In the genomic region with DNA sequence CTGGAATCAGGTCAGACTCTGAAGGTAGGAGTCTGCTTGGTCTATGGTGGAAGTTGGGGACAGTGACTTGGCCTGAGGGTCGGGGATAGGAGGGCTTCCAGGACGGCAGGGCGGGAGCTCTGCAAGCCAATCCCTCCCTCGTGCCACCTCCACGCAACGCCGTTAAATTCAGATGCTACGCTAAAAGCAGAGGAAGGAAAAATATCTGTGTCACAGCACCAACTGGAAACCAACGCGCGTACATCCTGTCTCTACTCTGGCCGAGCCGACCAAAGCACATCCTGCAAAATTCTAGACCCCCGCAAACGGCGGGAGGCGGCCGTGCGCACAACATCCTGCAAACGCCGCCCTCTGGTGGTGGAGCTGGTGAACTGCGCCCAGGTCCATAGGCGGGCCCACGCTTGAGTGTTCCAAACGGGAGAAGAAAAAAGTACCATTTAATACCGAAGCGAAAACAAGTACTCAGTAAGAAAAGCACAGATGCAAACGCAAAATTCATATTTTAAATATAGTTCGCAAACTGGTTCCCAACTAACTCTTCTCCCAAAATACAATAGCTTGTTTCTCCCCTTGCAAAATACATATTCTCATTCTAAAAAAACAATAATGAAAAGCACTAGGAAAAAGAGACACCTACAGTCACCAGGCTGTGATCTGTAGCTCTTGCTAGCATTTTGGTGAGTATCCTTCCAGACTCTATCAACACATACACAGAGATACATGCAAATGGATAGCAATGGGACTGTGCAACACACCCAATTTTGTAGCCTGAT, we compare ENCODE assay signal across 8 cellular contexts. TPM values are rescaled to one million over a fixed set of nuclear protein-coding genes. Genes with fewer than 3 reads are reported as not detected.
DNase-seq lines count a peak whose midpoint lies in the region; ATAC-seq, FAIRE-seq and TF ChIP-seq lines count a peak whose summit lies in the region.

No MANE protein-coding gene starts in this region.

- no peaks in the 10 kb centered on the region for H3K9me3 ChIP-seq in keratinocyte (ENCODE audit: control insufficient read depth, low read depth, low read length)

- peak; percentile 53 for DNase-seq in DMS153 treated with DMSO at 0.1 percent for 48 hours (lab: John Stamatoyannopoulos, UW; ENCODE audit: unreplicated experiment)
- DNase-seq in DMS153 (lab: John Stamatoyannopoulos, UW) = no peak
- peak; percentile 57 for DNase-seq in NCI-H146 (lab: John Stamatoyannopoulos, UW)
- DNase-seq in activated B cell treated with CpG ODN at 0.5 μM for 24 hours = peak; percentile 49
- DNase-seq in cardiac fibroblast (ENCODE audit: low read depth in 2 of 2) = peak; percentile 74 to 79
- DNase-seq in keratinocyte (ENCODE audit: low read depth, low spot score) = no peak
- DNase-seq in stimulated activated CD4-positive, alpha-beta T cell treated with anti-CD3 and anti-CD28 coated beads, Interleukin-15, amount 100 ng/mL, for 48 hours (ENCODE audit: low read depth in 2 of 2) = peak; percentile 41 to 58

- TF ChIP-seq CTCF in activated B cell treated with CpG ODN at 0.5 μM for 24 hours (IDR thresholded peaks at IDR 0.05) (peak; percentile 96), cardiac fibroblast (IDR thresholded peaks at IDR 0.05; ENCODE audit: low read depth, low read length) (peak; percentile 98), keratinocyte (optimal IDR thresholded peaks at IDR 0.05 in 1 of 3, IDR thresholded peaks at IDR 0.05 in 1 of 3, conservative IDR thresholded peaks at IDR 0.05 in 1 of 3; ENCODE audit: extremely low read depth in 1 of 3, insufficient read depth in 2 of 3, low read length in 3 of 3) (peak; percentile 88 to 96 (median 95))

- peak overlapping the region; percentile 52 for H2AFZ ChIP-seq in keratinocyte (ENCODE audit: control insufficient read depth, low read length)

- no peaks in the 10 kb centered on the region for H3K9me3 Mint-ChIP-seq in activated B cell treated with CpG ODN at 0.5 μM for 24 hours

- peaks cover 12% of the 10 kb centered on the region for H3K4me1 Mint-ChIP-seq in activated B cell treated with CpG ODN at 0.5 μM for 24 hours

- POLR2A ChIA-PET in activated B cell treated with CpG ODN at 0.5 μM for 24 hours (lab: Charles Lee) = no interaction called here

- H3K27ac ChIP-seq in keratinocyte (ENCODE audit: control insufficient read depth, insufficient read depth, low read length) = no peak overlapping the region

- H3K9ac ChIP-seq in keratinocyte (ENCODE audit: control insufficient read depth, extremely low read depth, insufficient read depth, low read length) = no peak overlapping the region

- H4K20me1 ChIP-seq in keratinocyte (ENCODE audit: control insufficient read depth, extremely low read depth, insufficient read depth, low read length) = no peaks in the 10 kb centered on the region

- no peaks in the 10 kb centered on the region for H3K4me1 ChIP-seq in keratinocyte (ENCODE audit: control insufficient read depth, extremely low read depth, insufficient read depth, low read length)

- no peaks in the 10 kb centered on the region for H3K79me2 ChIP-seq in keratinocyte (ENCODE audit: control insufficient read depth, insufficient read depth, low read length)

- peak overlapping the region; percentile 46 for H3K4me3 Mint-ChIP-seq in activated B cell treated with CpG ODN at 0.5 μM for 24 hours

- H3K27me3 Mint-ChIP-seq in activated B cell treated with CpG ODN at 0.5 μM for 24 hours = peaks cover 20% of the 10 kb centered on the region

- H3K4me2 ChIP-seq in keratinocyte (ENCODE audit: control insufficient read depth, extremely low read depth, insufficient read depth, low read depth, low read length) = peak overlapping the region; percentile 81

- H3K27ac Mint-ChIP-seq in activated B cell treated with CpG ODN at 0.5 μM for 24 hours = no peak overlapping the region

- no peaks in the 10 kb centered on the region for H3K36me3 ChIP-seq in keratinocyte (ENCODE audit: control insufficient read depth in 2 of 2, extremely low read depth in 1 of 2, insufficient read depth in 2 of 2, low read length in 2 of 2)

- CTCF ChIA-PET in activated B cell treated with CpG ODN at 0.5 μM for 24 hours (lab: Charles Lee) = interaction anchor here (0.6 to 3.1 kb wide), 13 partner anchors 9 to 387 kb away, joined by 3 to 23 read pairs (median 4); partner anchors contain the start of gene ENO4

- intact Hi-C loops in activated B cell treated with CpG ODN at 0.5 μM for 24 hours (cut with micrococcal nuclease) = loop anchor here (2.0 kb wide), 1 partner anchor 105 kb away; no protein-coding TSS in a partner anchor

- FAIRE-seq in keratinocyte (lab: Jason Lieb, UNC) = no peak

- H3K36me3 Mint-ChIP-seq in activated B cell treated with CpG ODN at 0.5 μM for 24 hours (ENCODE audit: low read depth) = no peaks in the 10 kb centered on the region

- H3K27me3 ChIP-seq in keratinocyte (ENCODE audit: control insufficient read depth, extremely low read depth, insufficient read depth, low read length) = peaks cover 3% of the 10 kb centered on the region

- dilution Hi-C loops in keratinocyte (cut with MboI; ENCODE audit: extremely low pct_ligation_motif_present, low sequenced_read_pairs) = no loop called here

- peak; percentile 93 for ATAC-seq in HG02759 (IDR thresholded peaks at IDR 0.05; ENCODE audit: unreplicated experiment)
- ATAC-seq in activated B cell treated with CpG ODN at 0.5 μM for 24 hours (ENCODE audit: low read depth) = peak; percentile 82

- H3K4me3 ChIP-seq in cardiac fibroblast (replicated peaks in 1 of 2; ENCODE audit: low read depth in 2 of 2, low read length in 2 of 2) (peak overlapping the region in 1 of 2 donors; percentile 45), keratinocyte (ENCODE audit: control insufficient read depth in 2 of 3, extremely low read depth in 1 of 3, insufficient read depth in 2 of 3, low read depth in 1 of 3, low read length in 3 of 3) (peak overlapping the region in 2 of 3 experiments; percentile 9 to 20)

- no peaks in the 10 kb centered on the region for H3K9me1 ChIP-seq in keratinocyte (ENCODE audit: control insufficient read depth, extremely low read depth, insufficient read depth, low read length)

RNA-seq across cellular contexts. Expression of gene HSPA12A, which starts 45.7 kb away (rescaled TPM):
- total RNA-seq in activated B cell treated with CpG ODN at 0.5 μM for 24 hours = 4.0 and 5.1 TPM in 2 replicates
- polyA plus RNA-seq in keratinocyte = 5.4 to 8.5 TPM (median 8.1 TPM) in 3 replicates
- 4.8 TPM for polyA plus RNA-seq in keratinocyte (2011; ENCODE audit: low read depth)
- 5.1 and 6.9 TPM in 2 replicates for polyA plus RNA-seq in keratinocyte (2011; cell fraction: cytosol; rRNA removed)
- 18.1 and 20.3 TPM in 2 replicates for polyA plus RNA-seq in keratinocyte (2011; cell fraction: nucleus; rRNA removed)
- 4.1 and 4.8 TPM in 2 replicates for polyA plus RNA-seq in keratinocyte (2012; ENCODE audit: low replicate concordance)
- polyA minus RNA-seq in keratinocyte = 7.7 to 14.1 TPM (median 13.7 TPM) in 3 replicates
- 10.6 TPM for polyA minus RNA-seq in keratinocyte (2011; cell fraction: cytosol; rRNA and poly(A)+ RNA removed)
- polyA minus RNA-seq in keratinocyte (2011; cell fraction: nucleus; rRNA and poly(A)+ RNA removed) = 7.9 and 17.2 TPM in 2 replicates

Comparison
In these comparisons a context has a peak if more than half of its experiments do, and no peak if none do; other contexts are left out.
1. DNase-seq: peak in DMS153 treated with DMSO at 0.1 percent for 48 hours (single experiment), NCI-H146 (single experiment), activated B cell treated with CpG ODN at 0.5 μM for 24 hours (single experiment), cardiac fibroblast (2 of 2) and stimulated activated CD4-positive, alpha-beta T cell treated with anti-CD3 and anti-CD28 coated beads, Interleukin-15, amount 100 ng/mL, for 48 hours (2 of 2); none in DMS153 (single experiment) and keratinocyte (single experiment).
2. Peak in every context shown above with its lines, with median percentiles within 50 percentile points of each other: CTCF ChIP-seq.